15 cellular contexts compared by ENCODE assay signal in the genomic region with DNA sequence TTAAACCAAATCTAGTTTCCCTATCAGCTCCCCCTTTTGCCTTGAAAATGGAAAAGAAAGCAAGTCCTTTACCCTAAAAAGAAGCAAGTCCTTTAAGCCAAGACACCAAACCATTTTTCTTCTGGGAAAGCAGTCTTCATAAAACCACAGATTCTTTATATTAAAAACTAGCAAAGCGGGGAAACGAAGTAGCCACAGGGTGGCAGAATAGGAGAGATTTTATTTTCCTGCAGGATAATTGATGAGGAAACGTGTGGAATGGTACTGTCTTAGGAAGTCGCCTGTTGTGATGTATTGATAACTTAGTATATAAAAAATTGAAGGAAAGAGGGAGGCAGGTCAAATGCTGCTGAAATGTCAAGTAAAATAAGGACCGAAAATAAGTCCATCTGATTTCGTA. TPM values are rescaled to one million over a fixed set of nuclear protein-coding genes. Genes with fewer than 3 reads are reported as not detected.
DNase-seq lines count a peak whose midpoint lies in the region; ATAC-seq and TF ChIP-seq lines count a peak whose summit lies in the region.
"Had no signal": no experiment of that assay in that cellular context is flagged by ENCODE, and none has a peak within 500 bp of the region (broad histone marks: within the 10 kb centered on the region; RNA-seq: fewer than 3 reads in every experiment).

No MANE protein-coding gene starts in this region.

- no peak for ATAC-seq in GM18873 (IDR thresholded peaks at IDR 0.05; ENCODE audit: low FRiP score, unreplicated experiment)
- ATAC-seq in HG03457 (IDR thresholded peaks at IDR 0.05; ENCODE audit: unreplicated experiment): no peak
- ATAC-seq: activated CD4-positive, CD25-positive, alpha-beta regulatory T cell treated with anti-CD3 and anti-CD28 coated beads, Interleukin-2, amount 50 U/mL, for 24 hours had no signal

- H3K36me3 ChIP-seq in A673 (ENCODE audit: insufficient read depth, low read length, poor library complexity, severe bottlenecking) (no peaks in the 10 kb centered on the region), GM23248 (ENCODE audit: low read depth) (no peaks in the 10 kb centered on the region), thyroid gland (no peaks in the 10 kb centered on the region)
- H3K36me3 ChIP-seq: prostate gland had no signal

- POLR2A ChIA-PET in A673 (lab: Charles Lee; ENCODE audit: low non-redundant PET): no interaction called here

- no peaks in the 10 kb centered on the region for H3K79me2 ChIP-seq in GM23248 (ENCODE audit: insufficient read depth)

- H3K4me2 ChIP-seq in GM23248 (ENCODE audit: unreplicated experiment): no peak overlapping the region

- BruUV-seq in A673 (replicated peaks; lab: Mats Ljungman, UMichigan): no TSS peak

- no peak overlapping the region for H3K9ac ChIP-seq in GM23248

- TF ChIP-seq CTCF in A673 (conservative IDR thresholded peaks at IDR 0.05; ENCODE audit: low read depth, low read length) (peak; percentile 39; the same call in 1 of the 2 replicates), epithelial cell of proximal tubule (conservative IDR thresholded peaks at IDR 0.05; ENCODE audit: low read depth, low read length) (peak; percentile 33), thyroid gland (IDR thresholded peaks at IDR 0.05) (no peak)

- intact Hi-C loops in A673 (cut with micrococcal nuclease; ENCODE audit: unreplicated experiment): loop anchor here (5.0 kb wide), 1 partner anchor 141 kb away; no protein-coding TSS in a partner anchor
- intact Hi-C loops in thyroid gland (cut with DNase I): no loop called here

- DNase-seq in A673 (ENCODE audit: low spot score) (peak; percentile 34), GM23248 (peak; percentile 51), NCI-H748 treated with DMSO at 0.1 percent for 48 hours (lab: John Stamatoyannopoulos, UW) (peak; percentile 13), epithelial cell of proximal tubule (ENCODE audit: low read depth) (no peak), thyroid gland (no peak), GDM1 (lab: John Stamatoyannopoulos, UW) (no peak)
- DNase-seq: immature natural killer cell; NCI-H226; Right ventricle myocardium superior; stimulated activated CD4-positive, alpha-beta T cell treated with anti-CD3 and anti-CD28 coated beads, Interleukin-4, amount 100 ng/mL, for 1 hour had no signal

- WGBS in GM23248 (ENCODE audit: low coverage in 1 of 2, low lambda C conversion rate in 2 of 2, missing lambda C conversion rate in 2 of 2), 2 experiments: 14 to 15% methylated on average over 6 of the region's 6 CpGs
- 53 to 55% methylated on average over 6 of the region's 6 CpGs for WGBS in thyroid gland, 2 donors

- no peaks in the 10 kb centered on the region for H3F3A ChIP-seq in GM23248 (ENCODE audit: insufficient read depth)

- in situ Hi-C loops in GM23248 (cut with MboI): no loop called here

- H3K27me3 ChIP-seq in A673 (replicated peaks; ENCODE audit: insufficient read depth, low read depth, low read length, poor library complexity) (peaks cover 4% of the 10 kb centered on the region), GM23248 (replicated peaks; ENCODE audit: insufficient read depth) (peaks cover 23% of the 10 kb centered on the region), thyroid gland (no peaks in the 10 kb centered on the region)

- H3K4me1 ChIP-seq in A673 (ENCODE audit: insufficient read depth, low read length, poor library complexity, severe bottlenecking) (no peaks in the 10 kb centered on the region), GM23248 (ENCODE audit: insufficient read depth) (no peaks in the 10 kb centered on the region), thyroid gland (no peaks in the 10 kb centered on the region)
- H3K4me1 ChIP-seq: prostate gland had no signal

- H3K27ac ChIP-seq in A673 (ENCODE audit: low read depth, low read length, poor library complexity, severe bottlenecking): no peak overlapping the region
- no peak overlapping the region for H3K27ac ChIP-seq in GM23248
- no peak overlapping the region for H3K27ac ChIP-seq in thyroid gland
- H3K27ac ChIP-seq: prostate gland had no signal

- CTCF ChIA-PET in A673 (lab: Charles Lee): interaction anchor here (0.5 kb wide), 1 partner anchor 149 kb away, joined by 4 read pairs; no protein-coding TSS in a partner anchor

- H3K4me3 ChIP-seq in A673 (ENCODE audit: low read depth, low read length, poor library complexity, severe bottlenecking) (no peak overlapping the region), GM23248 (no peak overlapping the region), epithelial cell of proximal tubule (ENCODE audit: low read depth, low read length) (no peak overlapping the region), thyroid gland (replicated peaks in 1 of 3) (no peak overlapping the region)
- H3K4me3 ChIP-seq: prostate gland had no signal

- H2AFZ ChIP-seq in GM23248: no peak overlapping the region

- H3K9me3 ChIP-seq in A673 (ENCODE audit: low read depth, low read length, poor library complexity, severe bottlenecking) (no peaks in the 10 kb centered on the region), GM23248 (ENCODE audit: low read depth) (no peaks in the 10 kb centered on the region), thyroid gland (no peaks in the 10 kb centered on the region)
- H3K9me3 ChIP-seq: prostate gland had no signal

- TF ChIP-seq POLR2A in thyroid gland (IDR thresholded peaks at IDR 0.05): no peak

- H3K9me2 ChIP-seq in GM23248 (ENCODE audit: insufficient read depth): no peaks in the 10 kb centered on the region

- H4K20me1 ChIP-seq in GM23248 (ENCODE audit: insufficient read depth): no peaks in the 10 kb centered on the region

RNA-seq across cellular contexts. Expression of a gene that starts 41.1 kb away (rescaled TPM):
- total RNA-seq in A673 (2021) (3.9 and 4.0 TPM in 2 replicates), epithelial cell of proximal tubule (3.4 and 5.3 TPM in 2 replicates), thyroid gland (1 to 10 TPM in 1 of 4 donors, under 1 TPM in 3; 0.33 to 3.0 (median 0.59) TPM)
- 6.2 and 6.6 TPM in 2 replicates for total RNA-seq in GM23248 (2014; rRNA removed; shearing (Covaris generic))
- polyA plus RNA-seq in GM23248 (2016; fragmentation: Nextera tagmentation; extraction: Ambion mirVana): 6.5 and 7.6 TPM in 2 replicates
- total RNA-seq: activated T-helper 1 cell treated with anti-CD3 and anti-CD28 coated beads, Interleukin-12 subunit alpha, Interleukin-12 subunit beta, Interleukin-2, Interleukin-4 antibody, amounts not matched to agents 30 ng/mL and 10 ng/mL and 1 ng/mL, durations not matched to agents 14 hours and 24 hours and 36 hours had no signal

Comparison
In these comparisons a context has a peak if more than half of its experiments do, and no peak if none do; other contexts are left out.
1. DNase-seq: peak in A673 (single experiment), GM23248 (single experiment) and NCI-H748 treated with DMSO at 0.1 percent for 48 hours (single experiment); none in epithelial cell of proximal tubule (single experiment), thyroid gland (0 of 2) and GDM1 (single experiment).
2. CTCF ChIP-seq: peak in A673 (single experiment) and epithelial cell of proximal tubule (single experiment); none in thyroid gland (0 of 6).